ENCODE assay signal across 22 cellular contexts in genomic region chr10:95337761-95338160, GRCh38.
"Had no signal": no experiment of that assay in that cellular context is flagged by ENCODE, and none has a peak within 500 bp of the region (broad histone marks: within the 10 kb centered on the region; RNA-seq: fewer than 3 reads in every experiment).

No MANE protein-coding gene starts in this region.

- DNase-seq: activated gamma-delta T cell treated with Interleukin-2 at 50 U/mL for 16 hours; activated T-cell treated with anti-CD3 and anti-CD28 coated beads, Interleukin-2, amount 50 U/mL, for 1 hour; effector CD4-positive, alpha-beta T cell; foreskin melanocyte; kidney; left lung; mammary epithelial cell; midbrain; ovary; psoas muscle; stimulated activated CD4-positive, alpha-beta T cell treated with anti-CD3 and anti-CD28 coated beads, Interleukin-12 subunit alpha, Interleukin-12 subunit beta, amount 100 ng/mL, for 4 hours; stimulated activated CD4-positive, alpha-beta T cell treated with anti-CD3 and anti-CD28 coated beads, Interleukin-4, amount 100 ng/mL, for 4 hours; T1000 had no signal

- H3K9me3 ChIP-seq: left lung, neutrophil, ovary, psoas muscle, right atrium auricular region, tibial nerve had no signal

- H3K36me3 Mint-ChIP-seq: activated naive CD4-positive, alpha-beta T cell treated with anti-CD3 and anti-CD28 coated beads, Interleukin-2, amount 50 U/mL, for 24 hours had no signal

- H3K27me3 ChIP-seq: left lung, neutrophil, ovary, right atrium auricular region, tibial nerve had no signal

- H3K4me3 ChIP-seq: left lung, ovary, psoas muscle, right atrium auricular region, tibial nerve had no signal

- H3K9me3 Mint-ChIP-seq: activated naive CD4-positive, alpha-beta T cell treated with anti-CD3 and anti-CD28 coated beads, Interleukin-2, amount 50 U/mL, for 24 hours; brain; dendritic cell treated with granulocyte-macrophage colony-stimulating factor and Interleukin-4, amounts not matched to agents 40 ng/mL and 50 ng/mL, for 4 days; nephron; T-helper 1 cell treated with Interleukin-12 subunit alpha and Interleukin-12 subunit beta and Interleukin-4 antibody, amounts not matched to agents 30 μg/mL and 1 μg/mL, for 36 hours; WTC11 had no signal

- H3K4me3 Mint-ChIP-seq: activated naive CD4-positive, alpha-beta T cell treated with anti-CD3 and anti-CD28 coated beads, Interleukin-2, amount 50 U/mL, for 24 hours; brain; dendritic cell treated with granulocyte-macrophage colony-stimulating factor and Interleukin-4, amounts not matched to agents 40 ng/mL and 50 ng/mL, for 4 days; nephron; T-helper 1 cell treated with Interleukin-12 subunit alpha and Interleukin-12 subunit beta and Interleukin-4 antibody, amounts not matched to agents 30 μg/mL and 1 μg/mL, for 36 hours; WTC11 had no signal

- H3K27ac ChIP-seq: left lung, neutrophil, ovary, tibial nerve had no signal

- H3K36me3 ChIP-seq: neutrophil, ovary had no signal

- H3K27ac Mint-ChIP-seq: activated naive CD4-positive, alpha-beta T cell treated with anti-CD3 and anti-CD28 coated beads, Interleukin-2, amount 50 U/mL, for 24 hours; brain; dendritic cell treated with granulocyte-macrophage colony-stimulating factor and Interleukin-4, amounts not matched to agents 40 ng/mL and 50 ng/mL, for 4 days; nephron; T-helper 1 cell treated with Interleukin-12 subunit alpha and Interleukin-12 subunit beta and Interleukin-4 antibody, amounts not matched to agents 30 μg/mL and 1 μg/mL, for 36 hours; WTC11 had no signal

- H3K27me3 Mint-ChIP-seq: activated naive CD4-positive, alpha-beta T cell treated with anti-CD3 and anti-CD28 coated beads, Interleukin-2, amount 50 U/mL, for 24 hours; brain; dendritic cell treated with granulocyte-macrophage colony-stimulating factor and Interleukin-4, amounts not matched to agents 40 ng/mL and 50 ng/mL, for 4 days had no signal

- ATAC-seq: left lung, WTC11 had no signal

- H3K4me1 Mint-ChIP-seq: activated naive CD4-positive, alpha-beta T cell treated with anti-CD3 and anti-CD28 coated beads, Interleukin-2, amount 50 U/mL, for 24 hours; brain had no signal
